In the genomic region with DNA sequence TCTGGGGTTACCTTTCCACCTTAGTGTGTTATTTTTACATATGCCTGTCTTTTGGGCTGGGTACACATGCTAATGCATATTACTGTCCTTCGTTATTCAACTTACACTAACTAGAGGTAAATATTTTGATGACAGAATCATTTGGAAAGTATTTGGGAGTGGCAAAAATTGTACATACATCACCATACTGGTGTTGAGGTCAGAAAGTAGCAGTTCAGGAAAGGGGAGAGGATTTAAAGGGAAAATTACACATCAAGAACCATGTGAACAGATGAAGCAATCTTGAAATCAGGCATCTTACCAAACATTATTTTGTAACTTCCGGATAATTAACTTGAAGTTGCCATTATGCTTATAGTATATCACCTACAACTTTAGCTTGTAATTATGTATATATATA, we compare ENCODE assay signal across 22 cellular contexts.
"Had no signal": no experiment of that assay in that cellular context is flagged by ENCODE, and none has a peak within 500 bp of the region (broad histone marks: within the 10 kb centered on the region; RNA-seq: fewer than 3 reads in every experiment).

No MANE protein-coding gene starts in this region.

- H3K9me3 Mint-ChIP-seq: activated naive CD4-positive, alpha-beta T cell treated with anti-CD3 and anti-CD28 coated beads for 36 hours; activated T-helper 2 cell treated with anti-CD3 and anti-CD28 coated beads, Interferon-gamma antibody, Interleukin-2, Interleukin-4, amounts not matched to agents 10 μg/mL and 5 μg/mL and 100 μg/mL, durations not matched to agents 14 hours and 24 hours and 36 hours; stimulated activated memory B cell treated with anti-CD40 and anti-IgM and Interleukin-4, amounts not matched to agents 10 μg/mL and 1 μg/mL and 100 μg/mL, for 72 hours had no signal

- H3K4me1 ChIP-seq: esophagus squamous epithelium, parathyroid adenoma had no signal

- H3K4me3 ChIP-seq: esophagus squamous epithelium had no signal

- H3K36me3 ChIP-seq: esophagus squamous epithelium, neutrophil had no signal

- DNase-seq: activated CD4-positive, alpha-beta T cell treated with anti-CD3 and anti-CD28 coated beads for 1 hour; activated CD4-positive, alpha-beta T cell treated with anti-CD3 and anti-CD28 coated beads, Interleukin-2, amount 50 U/mL, for 4 hours; activated naive CD4-positive, alpha-beta T cell treated with anti-CD3 and anti-CD28 coated beads for 36 hours; activated naive CD8-positive, alpha-beta T cell treated with anti-CD3 and anti-CD28 coated beads, Interleukin-2, amount 50 U/mL, for 24 hours; activated T-cell treated with anti-CD3 and anti-CD28 coated beads, Interleukin-2, amount 50 U/mL, for 1 hour; esophagus squamous epithelium; hippocampal formation; kidney glomerular epithelial cell; left ventricle myocardium superior; mesenchymal stem cell; natural killer cell; retina; stimulated activated CD4-positive, alpha-beta T cell treated with anti-CD3 and anti-CD28 coated beads, Interleukin-2, amount 100 ng/mL, for 48 hours; T-helper 9 cell had no signal

- ATAC-seq: activated naive CD8-positive, alpha-beta T cell treated with anti-CD3 and anti-CD28 coated beads, Interleukin-2, amount 50 U/mL, for 24 hours; left ventricle myocardium superior; natural killer cell; stimulated activated memory B cell treated with anti-CD40 and anti-IgM and Interleukin-4, amounts not matched to agents 10 μg/mL and 1 μg/mL and 100 μg/mL, for 72 hours had no signal

- H3K9ac ChIP-seq: parathyroid adenoma had no signal

- H3K27me3 Mint-ChIP-seq: activated naive CD8-positive, alpha-beta T cell treated with anti-CD3 and anti-CD28 coated beads, Interleukin-2, amount 50 U/mL, for 24 hours; stimulated activated memory B cell treated with anti-CD40 and anti-IgM and Interleukin-4, amounts not matched to agents 10 μg/mL and 1 μg/mL and 100 μg/mL, for 72 hours had no signal

- H3K79me2 ChIP-seq: parathyroid adenoma had no signal

- H3K27ac ChIP-seq: neutrophil, parathyroid adenoma had no signal

- FAIRE-seq: astrocyte, colon, endometrium, urothelium cell line had no signal

- H3K36me3 Mint-ChIP-seq: natural killer cell; stimulated activated memory B cell treated with anti-CD40 and anti-IgM and Interleukin-4, amounts not matched to agents 10 μg/mL and 1 μg/mL and 100 μg/mL, for 72 hours had no signal

- H2AFZ ChIP-seq: parathyroid adenoma had no signal

- H3K27ac Mint-ChIP-seq: activated naive CD4-positive, alpha-beta T cell treated with anti-CD3 and anti-CD28 coated beads for 36 hours; activated naive CD8-positive, alpha-beta T cell treated with anti-CD3 and anti-CD28 coated beads, Interleukin-2, amount 50 U/mL, for 24 hours; activated T-helper 2 cell treated with anti-CD3 and anti-CD28 coated beads, Interferon-gamma antibody, Interleukin-2, Interleukin-4, amounts not matched to agents 10 μg/mL and 5 μg/mL and 100 μg/mL, durations not matched to agents 14 hours and 24 hours and 36 hours; natural killer cell; stimulated activated memory B cell treated with anti-CD40 and anti-IgM and Interleukin-4, amounts not matched to agents 10 μg/mL and 1 μg/mL and 100 μg/mL, for 72 hours had no signal

- H3K27me3 ChIP-seq: esophagus squamous epithelium, neutrophil had no signal

- H3K9me3 ChIP-seq: esophagus squamous epithelium, neutrophil had no signal

- H3K4me1 Mint-ChIP-seq: activated naive CD8-positive, alpha-beta T cell treated with anti-CD3 and anti-CD28 coated beads, Interleukin-2, amount 50 U/mL, for 24 hours; natural killer cell; stimulated activated memory B cell treated with anti-CD40 and anti-IgM and Interleukin-4, amounts not matched to agents 10 μg/mL and 1 μg/mL and 100 μg/mL, for 72 hours had no signal

- H3K4me3 Mint-ChIP-seq: activated naive CD4-positive, alpha-beta T cell treated with anti-CD3 and anti-CD28 coated beads for 36 hours; activated naive CD8-positive, alpha-beta T cell treated with anti-CD3 and anti-CD28 coated beads, Interleukin-2, amount 50 U/mL, for 24 hours; natural killer cell; stimulated activated memory B cell treated with anti-CD40 and anti-IgM and Interleukin-4, amounts not matched to agents 10 μg/mL and 1 μg/mL and 100 μg/mL, for 72 hours had no signal
